25 cellular contexts compared by ENCODE assay signal in the genomic region with DNA sequence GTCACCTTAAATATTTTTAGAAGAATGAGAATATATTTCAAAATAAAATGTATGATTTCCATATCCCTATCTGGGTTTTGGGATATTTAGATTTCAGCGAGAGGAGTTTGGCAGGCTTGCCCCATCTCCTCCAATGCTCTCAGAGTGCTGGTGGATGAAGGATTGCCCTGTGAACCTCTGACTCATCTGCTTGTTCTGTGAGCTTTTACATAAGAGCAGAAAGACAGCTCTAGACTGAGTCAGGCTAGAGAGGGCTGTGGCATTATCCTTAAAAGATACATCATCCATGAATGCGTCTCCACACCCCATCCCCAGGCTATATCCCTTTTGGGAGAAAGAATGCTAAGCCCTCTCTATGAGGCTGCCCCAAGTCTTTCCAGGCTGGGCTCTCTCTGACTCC.
"Had no signal": no experiment of that assay in that cellular context is flagged by ENCODE, and none has a peak within 500 bp of the region (broad histone marks: within the 10 kb centered on the region; RNA-seq: fewer than 3 reads in every experiment).

No MANE protein-coding gene starts in this region.

- H3K36me3 ChIP-seq: brain microvascular endothelial cell, heart left ventricle, WERI-Rb-1 had no signal

- DNase-seq: activated B cell treated with CpG ODN at 0.5 μM for 24 hours; activated CD4-positive, alpha-beta T cell treated with anti-CD3 and anti-CD28 coated beads for 48 hours; activated CD4-positive, alpha-beta T cell treated with anti-CD3 and anti-CD28 coated beads, Interleukin-2, amount 50 U/mL, for 1 hour; activated CD4-positive, alpha-beta T cell treated with anti-CD3 and anti-CD28 coated beads, Interleukin-2, amount 50 U/mL, for 48 hours; activated CD8-positive, alpha-beta memory T cell treated with anti-CD3 and anti-CD28 coated beads for 24 hours; activated CD8-positive, alpha-beta T cell treated with anti-CD3 and anti-CD28 coated beads for 36 hours; activated effector memory CD4-positive, alpha-beta T cell treated with Interleukin-2 at 50 U/mL for 16 hours; activated gamma-delta T cell treated with Interleukin-2 at 50 U/mL for 16 hours; activated naive CD4-positive, alpha-beta T cell treated with anti-CD3 and anti-CD28 coated beads, Interleukin-2, amount 50 U/mL, for 16 hours; activated naive CD4-positive, alpha-beta T cell treated with Interleukin-2 at 50 U/mL for 16 hours; activated T-cell treated with anti-CD3 and anti-CD28 coated beads, Interleukin-2, amount 50 U/mL, for 4 hours; amniotic stem cell; anterior cingulate cortex; brain microvascular endothelial cell; effector CD8-positive, alpha-beta T cell; erythroblast; foreskin fibroblast; glutamatergic neuron; heart left ventricle; T-helper 1 cell; T-helper 17 cell; T1000; WERI-Rb-1 had no signal

- H3K27ac ChIP-seq: brain microvascular endothelial cell, heart left ventricle, WERI-Rb-1 had no signal

- H3K27me3 ChIP-seq: brain microvascular endothelial cell, heart left ventricle had no signal

- ATAC-seq: activated CD4-positive, CD25-positive, alpha-beta regulatory T cell treated with anti-CD3 and anti-CD28 coated beads, Interleukin-2, amount 50 U/mL, for 24 hours; activated CD8-positive, alpha-beta T cell treated with anti-CD3 and anti-CD28 coated beads for 36 hours; activated T-cell treated with anti-CD3 and anti-CD28 coated beads, Interleukin-2, amount 50 U/mL, for 4 hours; activated T-helper 17 cell treated with anti-CD3 and anti-CD28 coated beads, Interleukin-2, amount 50 U/mL, for 72 hours; heart left ventricle; T-helper 17 cell had no signal

- H3K4me3 ChIP-seq: heart left ventricle had no signal
